In genomic region chr18:12271376-12272235, GRCh38 we compare ENCODE assay signal across 8 cellular contexts. TPM values are rescaled to one million over a fixed set of nuclear protein-coding genes. Genes with fewer than 3 reads are reported as not detected.
DNase-seq lines count a peak whose midpoint lies in the region; ATAC-seq and TF ChIP-seq lines count a peak whose summit lies in the region.

No MANE protein-coding gene starts in this region.

- ATAC-seq in HG03108 (IDR thresholded peaks at IDR 0.05; ENCODE audit: unreplicated experiment) = peak; percentile 92

- intact Hi-C loops in dorsolateral prefrontal cortex (cut with DNase I) = no loop called here

- peak; percentile 11 for DNase-seq in NCI-H2107 (lab: John Stamatoyannopoulos, UW)
- no peak for DNase-seq in NCI-H2107 treated with DMSO at 0.1 percent for 48 hours (lab: John Stamatoyannopoulos, UW; ENCODE audit: unreplicated experiment)
- DNase-seq in NCI-H226 = peak; percentile 70
- DNase-seq in activated CD4-positive, alpha-beta T cell treated with anti-CD3 and anti-CD28 coated beads for 1 hour = peak; percentile 23
- DNase-seq in dorsolateral prefrontal cortex = peak in 8 of 10 donors; percentile 23 to 75 (median 58)
- DNase-seq in medulla oblongata (ENCODE audit: extremely low spot score) = peak; percentile 72
- DNase-seq in stimulated activated CD8-positive, alpha-beta memory T cell treated with anti-CD3 and anti-CD28 coated beads, Interleukin-12 subunit alpha, Interleukin-12 subunit beta, amount 100 ng/mL, for 1 hour (ENCODE audit: low read depth) = peak; percentile 18

- peaks cover 0 to 4% (median 0%) of the 10 kb centered on the region in 45 donors for H3K27me3 ChIP-seq in dorsolateral prefrontal cortex

- peak overlapping the region; percentile 19 to 68 (median 55) for H3K4me3 ChIP-seq in dorsolateral prefrontal cortex

- peak overlapping the region in 30 of 59 donors; percentile 11 to 80 (median 41) for H3K27ac ChIP-seq in dorsolateral prefrontal cortex

- TF ChIP-seq CTCF in dorsolateral prefrontal cortex (IDR thresholded peaks at IDR 0.05 in 54 of 56, conservative IDR thresholded peaks at IDR 0.05 in 2 of 56; ENCODE audit: low read depth in 1 of 56, partially characterized antibody in 56 of 56) = peak; percentile 49 to 82 (median 64)

RNA-seq across cellular contexts. Expression of gene CIDEA, which starts 17.4 kb away (rescaled TPM):
- 10 to 100 TPM in 10 of 120 experiments, 1 to 10 TPM in 110; 2.0 to 14.5 (median 6.9) TPM for total RNA-seq in dorsolateral prefrontal cortex

RNA-seq across cellular contexts. Expression of gene TUBB6, which starts 36.4 kb away (rescaled TPM):
- 10 to 100 TPM in 65 of 120 experiments, 1 to 10 TPM in 55; 3.0 to 28.4 (median 10.7) TPM for total RNA-seq in dorsolateral prefrontal cortex
